In genomic region chr12:130192667-130193345, GRCh38 we compare ENCODE assay signal across 19 cellular contexts. TPM values are rescaled to one million over a fixed set of nuclear protein-coding genes. Genes with fewer than 3 reads are reported as not detected.
A peak's percentile ranks its signal among the peaks of the same experiment; 100 is the strongest.
DNase-seq lines count a peak whose midpoint lies in the region; ATAC-seq, FAIRE-seq and TF ChIP-seq lines count a peak whose summit lies in the region.
"Had no signal": no experiment of that assay in that cellular context is flagged by ENCODE, and none has a peak within 500 bp of the region (broad histone marks: within the 10 kb centered on the region; RNA-seq: fewer than 3 reads in every experiment).

No MANE protein-coding gene starts in this region.

- TF ChIP-seq CTCF in D721Med (IDR thresholded peaks at IDR 0.05; ENCODE audit: insufficient read depth, missing control alignments): peak; percentile 20
- no peak for TF ChIP-seq CTCF in WTC11 (IDR thresholded peaks at IDR 0.05)

- H3K36me3 Mint-ChIP-seq in WTC11: peaks cover 30% of the 10 kb centered on the region

- no peaks in the 10 kb centered on the region for H3K27me3 ChIP-seq in HAP-1 (ENCODE audit: low read depth)

- no peak overlapping the region for H3K27ac Mint-ChIP-seq in WTC11
- H3K27ac Mint-ChIP-seq: activated CD8-positive, alpha-beta T cell treated with anti-CD3 and anti-CD28 coated beads for 36 hours; activated naive CD8-positive, alpha-beta T cell treated with anti-CD3 and anti-CD28 coated beads, Interleukin-2, amount 50 U/mL, for 24 hours had no signal

- no peak for FAIRE-seq in D721Med (lab: Jason Lieb, UNC)
- FAIRE-seq: HTR-8/SVneo had no signal

- intact Hi-C loops in posterior vena cava (cut with DNase I): no loop called here

- no peaks in the 10 kb centered on the region for H3K4me1 ChIP-seq in HAP-1

- no peak for DNase-seq in D721Med (ENCODE audit: insufficient read length, low spot score)
- DNase-seq in HT-29 (ENCODE audit: low spot score): peak; percentile 12
- DNase-seq in WTC11 (ENCODE audit: low spot score): peak; percentile 28
- DNase-seq in left kidney (ENCODE audit: low read depth, low spot score): peak; percentile 53
- DNase-seq in A172 (ENCODE audit: low spot score): no peak
- no peak for DNase-seq in central memory CD4-positive, alpha-beta T cell
- DNase-seq in posterior vena cava (ENCODE audit: low spot score): no peak
- no peak for DNase-seq in HAP-1 (ENCODE audit: low spot score in 2 of 2)
- DNase-seq: activated CD8-positive, alpha-beta T cell treated with anti-CD3 and anti-CD28 coated beads for 36 hours; activated naive CD8-positive, alpha-beta T cell treated with anti-CD3 and anti-CD28 coated beads, Interleukin-2, amount 50 U/mL, for 24 hours; AML-193; caudate nucleus; DMS 273 treated with DMSO at 0.1 percent for 48 hours; foreskin melanocyte; GOT3; retina; substantia nigra had no signal

- H3K4me1 Mint-ChIP-seq in WTC11: no peaks in the 10 kb centered on the region
- H3K4me1 Mint-ChIP-seq: activated naive CD8-positive, alpha-beta T cell treated with anti-CD3 and anti-CD28 coated beads, Interleukin-2, amount 50 U/mL, for 24 hours had no signal

- H3K27me3 Mint-ChIP-seq in WTC11 (ENCODE audit: low read depth): peaks cover 3% of the 10 kb centered on the region; the same call in 1 of the 2 replicates

- H3K4me3 Mint-ChIP-seq in WTC11: no peak overlapping the region
- H3K4me3 Mint-ChIP-seq: activated CD8-positive, alpha-beta T cell treated with anti-CD3 and anti-CD28 coated beads for 36 hours; activated naive CD8-positive, alpha-beta T cell treated with anti-CD3 and anti-CD28 coated beads, Interleukin-2, amount 50 U/mL, for 24 hours had no signal

- H3K9me3 Mint-ChIP-seq in WTC11: peaks cover 33% of the 10 kb centered on the region
- H3K9me3 Mint-ChIP-seq: activated CD8-positive, alpha-beta T cell treated with anti-CD3 and anti-CD28 coated beads for 36 hours had no signal

- H3K9me3 ChIP-seq in HAP-1: no peaks in the 10 kb centered on the region

- POLR2A ChIA-PET in WTC11 (lab: Charles Lee): no interaction called here

- ATAC-seq in WTC11: no peak
- ATAC-seq: activated CD8-positive, alpha-beta T cell treated with anti-CD3 and anti-CD28 coated beads for 36 hours; activated naive CD8-positive, alpha-beta T cell treated with anti-CD3 and anti-CD28 coated beads, Interleukin-2, amount 50 U/mL, for 24 hours had no signal

- CTCF ChIA-PET in WTC11 (lab: Charles Lee): interaction anchor here (0.6 to 1.6 kb wide), 5 partner anchors 11 to 420 kb away, joined by 3 to 5 read pairs (median 3); no protein-coding TSS in a partner anchor

- H3K36me3 ChIP-seq in HAP-1 (replicated peaks): no peaks in the 10 kb centered on the region

- in situ Hi-C loops in HAP-1 (cut with MboI; ENCODE audit: low sequenced_read_pairs): no loop called here

- H3K4me3 ChIP-seq in HAP-1: no peak overlapping the region
- H3K4me3 ChIP-seq: SK-N-MC had no signal

TF ChIP-seq in WTC11, 78 proteins besides CTCF, POLR2A, EP300 and RAD21:
- TF ChIP-seq, protein P1, sequence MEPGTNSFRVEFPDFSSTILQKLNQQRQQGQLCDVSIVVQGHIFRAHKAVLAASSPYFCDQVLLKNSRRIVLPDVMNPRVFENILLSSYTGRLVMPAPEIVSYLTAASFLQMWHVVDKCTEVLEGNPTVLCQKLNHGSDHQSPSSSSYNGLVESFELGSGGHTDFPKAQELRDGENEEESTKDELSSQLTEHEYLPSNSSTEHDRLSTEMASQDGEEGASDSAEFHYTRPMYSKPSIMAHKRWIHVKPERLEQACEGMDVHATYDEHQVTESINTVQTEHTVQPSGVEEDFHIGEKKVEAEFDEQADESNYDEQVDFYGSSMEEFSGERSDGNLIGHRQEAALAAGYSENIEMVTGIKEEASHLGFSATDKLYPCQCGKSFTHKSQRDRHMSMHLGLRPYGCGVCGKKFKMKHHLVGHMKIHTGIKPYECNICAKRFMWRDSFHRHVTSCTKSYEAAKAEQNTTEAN (CRISPR knock-in tag; IDR thresholded peaks at IDR 0.05): no peak
- TF ChIP-seq FOXK1 (CRISPR knock-in tag; IDR thresholded peaks at IDR 0.05): no peak
- no peak for TF ChIP-seq GRHL2 (CRISPR knock-in tag; IDR thresholded peaks at IDR 0.05; ENCODE audit: insufficient replicate concordance, severe bottlenecking)
- no peak for TF ChIP-seq ZNF416 (CRISPR knock-in tag; IDR thresholded peaks at IDR 0.05)
- no peak for TF ChIP-seq ESRRA (CRISPR knock-in tag; IDR thresholded peaks at IDR 0.05; ENCODE audit: borderline replicate concordance)
- TF ChIP-seq, protein P2, sequence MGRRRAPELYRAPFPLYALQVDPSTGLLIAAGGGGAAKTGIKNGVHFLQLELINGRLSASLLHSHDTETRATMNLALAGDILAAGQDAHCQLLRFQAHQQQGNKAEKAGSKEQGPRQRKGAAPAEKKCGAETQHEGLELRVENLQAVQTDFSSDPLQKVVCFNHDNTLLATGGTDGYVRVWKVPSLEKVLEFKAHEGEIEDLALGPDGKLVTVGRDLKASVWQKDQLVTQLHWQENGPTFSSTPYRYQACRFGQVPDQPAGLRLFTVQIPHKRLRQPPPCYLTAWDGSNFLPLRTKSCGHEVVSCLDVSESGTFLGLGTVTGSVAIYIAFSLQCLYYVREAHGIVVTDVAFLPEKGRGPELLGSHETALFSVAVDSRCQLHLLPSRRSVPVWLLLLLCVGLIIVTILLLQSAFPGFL (CRISPR knock-in tag; IDR thresholded peaks at IDR 0.05; ENCODE audit: borderline replicate concordance): no peak
- TF ChIP-seq, protein P3, sequence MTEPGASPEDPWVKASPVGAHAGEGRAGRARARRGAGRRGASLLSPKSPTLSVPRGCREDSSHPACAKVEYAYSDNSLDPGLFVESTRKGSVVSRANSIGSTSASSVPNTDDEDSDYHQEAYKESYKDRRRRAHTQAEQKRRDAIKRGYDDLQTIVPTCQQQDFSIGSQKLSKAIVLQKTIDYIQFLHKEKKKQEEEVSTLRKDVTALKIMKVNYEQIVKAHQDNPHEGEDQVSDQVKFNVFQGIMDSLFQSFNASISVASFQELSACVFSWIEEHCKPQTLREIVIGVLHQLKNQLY (CRISPR knock-in tag; IDR thresholded peaks at IDR 0.05): no peak
- no peak for TF ChIP-seq HMGA2 (CRISPR knock-in tag; IDR thresholded peaks at IDR 0.05)
TF ChIP-seq in WTC11: peak in this region for 0.

RNA-seq across cellular contexts. Expression of gene FZD10, which starts 30.5 kb away (rescaled TPM):
- total RNA-seq in HT-29 (2014; rRNA removed; shearing (Covaris generic)): not detected in 2 replicates
- total RNA-seq in WTC11 (2021) (0.87 to 1.1 TPM (median 0.92 TPM) in 3 replicates), posterior vena cava (1 to 10 TPM in 1 of 2 donors, under 1 TPM in 1; 0.51 to 1.1 TPM)
- not detected in 2 replicates for total RNA-seq in A172 (2014; rRNA removed; shearing (Covaris generic))
- total RNA-seq: activated CD8-positive, alpha-beta T cell treated with anti-CD3 and anti-CD28 coated beads for 36 hours had no signal

Comparison
In these comparisons a context has a peak if more than half of its experiments do, and no peak if none do; other contexts are left out.
1. DNase-seq: peak in HT-29 (single experiment), WTC11 (single experiment) and left kidney (single experiment); none in D721Med (single experiment), A172 (single experiment), central memory CD4-positive, alpha-beta T cell (single experiment), posterior vena cava (single experiment) and HAP-1 (0 of 2).